Comparison of ENCODE assay signal across 9 cellular contexts in genomic region chr5:42889311-42889933, GRCh38.
DNase-seq lines count a peak whose midpoint lies in the region; ATAC-seq and TF ChIP-seq lines count a peak whose summit lies in the region.
"Had no signal": no experiment of that assay in that cellular context is flagged by ENCODE, and none has a peak within 500 bp of the region (broad histone marks: within the 10 kb centered on the region; RNA-seq: fewer than 3 reads in every experiment).

No MANE protein-coding gene starts in this region.

- no peak overlapping the region for H3K4me3 Mint-ChIP-seq in activated naive CD8-positive, alpha-beta T cell treated with anti-CD3 and anti-CD28 coated beads, Interleukin-2, amount 50 U/mL, for 24 hours

- WGBS in heart left ventricle, 4 donors, result 20 to 30% (median 27%) methylated on average over 4 of the region's 4 CpGs

- H3K27ac Mint-ChIP-seq in activated naive CD8-positive, alpha-beta T cell treated with anti-CD3 and anti-CD28 coated beads, Interleukin-2, amount 50 U/mL, for 24 hours, result no peak overlapping the region

- ATAC-seq in HG02678 (IDR thresholded peaks at IDR 0.05; ENCODE audit: unreplicated experiment), result peak; percentile 90
- ATAC-seq in activated naive CD8-positive, alpha-beta T cell treated with anti-CD3 and anti-CD28 coated beads, Interleukin-2, amount 50 U/mL, for 24 hours, result peak; percentile 95
- ATAC-seq in heart left ventricle, result peak; percentile 86 to 96 (median 91)

- no peaks in the 10 kb centered on the region for H3K9me3 Mint-ChIP-seq in activated naive CD8-positive, alpha-beta T cell treated with anti-CD3 and anti-CD28 coated beads, Interleukin-2, amount 50 U/mL, for 24 hours

- H3K27me3 Mint-ChIP-seq in activated naive CD8-positive, alpha-beta T cell treated with anti-CD3 and anti-CD28 coated beads, Interleukin-2, amount 50 U/mL, for 24 hours, result peaks cover 3% of the 10 kb centered on the region

- DNase-seq in NK-92 treated with Interleukin-12 subunit alpha and Interleukin-12 subunit beta, amount 100 ng/mL, for 24 hours (lab: John Stamatoyannopoulos, UW), result peak; percentile 34
- DNase-seq in NK-92 (lab: John Stamatoyannopoulos, UW; ENCODE audit: unreplicated experiment), result no peak
- peak; percentile 58 for DNase-seq in NCI-H1092 (lab: John Stamatoyannopoulos, UW)
- peak; percentile 60 for DNase-seq in SKM-1 treated with dmso at 0.1 percent for 144 hours (lab: John Stamatoyannopoulos, UW; ENCODE audit: unreplicated experiment)
- DNase-seq in activated naive CD8-positive, alpha-beta T cell treated with anti-CD3 and anti-CD28 coated beads, Interleukin-2, amount 50 U/mL, for 24 hours, result peak; percentile 63
- DNase-seq in heart left ventricle, result peak in 4 of 5 donors; percentile 68 to 78 (median 74)
- DNase-seq in putamen (ENCODE audit: low spot score), result peak; percentile 83

- peaks cover 0 to 7% (median 0%) of the 10 kb centered on the region in 12 donors for H3K4me1 ChIP-seq in heart left ventricle

- no peaks in the 10 kb centered on the region for H3K27me3 ChIP-seq in heart left ventricle
- H3K27me3 ChIP-seq: BLaER1 treated with 17β-estradiol and CSF1 and Interleukin-3, amounts not matched to agents 10 nM and 100 nM had no signal

- no peak overlapping the region for H3K27ac ChIP-seq in heart left ventricle
- H3K27ac ChIP-seq: BLaER1 treated with 17β-estradiol and CSF1 and Interleukin-3, amounts not matched to agents 10 nM and 100 nM had no signal

- TF ChIP-seq CTCF in heart left ventricle (IDR thresholded peaks at IDR 0.05), result peak; percentile 83 to 99 (median 91)

- H3K4me1 Mint-ChIP-seq in activated naive CD8-positive, alpha-beta T cell treated with anti-CD3 and anti-CD28 coated beads, Interleukin-2, amount 50 U/mL, for 24 hours, result no peaks in the 10 kb centered on the region

- H3K4me3 ChIP-seq in heart left ventricle, result no peak overlapping the region
- H3K4me3 ChIP-seq: BLaER1 treated with 17β-estradiol and CSF1 and Interleukin-3, amounts not matched to agents 10 nM and 100 nM had no signal

- H3K36me3 Mint-ChIP-seq in activated naive CD8-positive, alpha-beta T cell treated with anti-CD3 and anti-CD28 coated beads, Interleukin-2, amount 50 U/mL, for 24 hours (ENCODE audit: low read depth), result no peaks in the 10 kb centered on the region

- TF ChIP-seq POLR2A in heart left ventricle (IDR thresholded peaks at IDR 0.05), result no peak

- no peaks in the 10 kb centered on the region for H3K9me3 ChIP-seq in heart left ventricle
- H3K9me3 ChIP-seq: BLaER1 treated with 17β-estradiol and CSF1 and Interleukin-3, amounts not matched to agents 10 nM and 100 nM had no signal

- H3K36me3 ChIP-seq in heart left ventricle, result no peaks in the 10 kb centered on the region
- H3K36me3 ChIP-seq: BLaER1 treated with 17β-estradiol and CSF1 and Interleukin-3, amounts not matched to agents 10 nM and 100 nM had no signal

- intact Hi-C loops in heart left ventricle (cut with DNase I), result loop anchor here in 9 of 10 donors (1.0 to 10.0 kb wide), 15 partner anchors 77 to 1033 kb away; partner anchors contain the start of genes SELENOP (in 3 of the 9) and GHR (in 2 of the 9)
